In genomic region chr14:80049055-80049454, GRCh38 we compare ENCODE assay signal across 17 cellular contexts.
DNase-seq lines count a peak whose midpoint lies in the region; ATAC-seq and TF ChIP-seq lines count a peak whose summit lies in the region.
"Had no signal": no experiment of that assay in that cellular context is flagged by ENCODE, and none has a peak within 500 bp of the region (broad histone marks: within the 10 kb centered on the region; RNA-seq: fewer than 3 reads in every experiment).

No MANE protein-coding gene starts in this region.

- no peaks in the 10 kb centered on the region for H3K27me3 ChIP-seq in IMR-90 (ENCODE audit: control insufficient read depth, insufficient read depth, low read length)

- no peak overlapping the region for H2BK20ac ChIP-seq in IMR-90 (ENCODE audit: low read depth, low read length)

- H3K36me3 ChIP-seq in IMR-90 (ENCODE audit: control insufficient read depth, insufficient read depth, low read length), result no peaks in the 10 kb centered on the region

- no peaks in the 10 kb centered on the region for H3K36me3 Mint-ChIP-seq in activated T-cell treated with anti-CD3 and anti-CD28 coated beads, Interleukin-2, amount 50 U/mL, for 4 hours (ENCODE audit: insufficient read depth)
- H3K36me3 Mint-ChIP-seq: CD4-positive, alpha-beta memory T cell had no signal

- in situ Hi-C loops in IMR-90 (cut with MboI; ENCODE audit: low sequenced_read_pairs), result loop anchor here (25.0 kb wide), 1 partner anchor 1087 kb away; no protein-coding TSS in a partner anchor
- in situ Hi-C loops in astrocyte of the spinal cord (cut with HindIII; ENCODE audit: low sequenced_read_pairs), result no loop called here

- no peak for ATAC-seq in IMR-90 (ENCODE audit: low read depth)
- no peak for ATAC-seq in GM18502 (IDR thresholded peaks at IDR 0.05; ENCODE audit: poor library complexity, unreplicated experiment)
- ATAC-seq in GM21390 (IDR thresholded peaks at IDR 0.05; ENCODE audit: unreplicated experiment), result no peak
- ATAC-seq in activated T-cell treated with anti-CD3 and anti-CD28 coated beads, Interleukin-2, amount 50 U/mL, for 4 hours, result no peak
- ATAC-seq: GM12878, HCT116 had no signal

- no peak overlapping the region for H4K5ac ChIP-seq in IMR-90 (ENCODE audit: low read depth, low read length)

- H3K18ac ChIP-seq in IMR-90 (ENCODE audit: low read depth, low read length), result no peak overlapping the region

- H3K9me1 ChIP-seq in IMR-90 (ENCODE audit: insufficient read depth, low read length), result no peaks in the 10 kb centered on the region

- POLR2A ChIA-PET in IMR-90 (lab: Charles Lee; ENCODE audit: unreplicated experiment), result no interaction called here

- no peak overlapping the region for H4K8ac ChIP-seq in IMR-90 (ENCODE audit: low read depth in 2 of 2, low read length in 2 of 2)

- TF ChIP-seq CTCF in IMR-90 (conservative IDR thresholded peaks at IDR 0.05; ENCODE audit: low read depth, low read length) (no peak), astrocyte of the spinal cord (IDR thresholded peaks at IDR 0.05; ENCODE audit: low read depth, low read length) (no peak)

- DNase-seq in IMR-90, result peak; percentile 63
- DNase-seq in astrocyte of the spinal cord (ENCODE audit: low read depth, low spot score), result peak; percentile 9
- peak; percentile 6 for DNase-seq in fibroblast of peridontal ligament (ENCODE audit: extremely low read depth)
- DNase-seq in activated T-cell treated with anti-CD3 and anti-CD28 coated beads, Interleukin-2, amount 50 U/mL, for 4 hours, result no peak
- DNase-seq: C1 segment of cervical spinal cord; Calu3; CD4-positive, alpha-beta memory T cell; COR-L47; DMS53; DMS79 treated with DMSO at 0.1 percent for 48 hours; GDM1; GM23248; H9 had no signal

- H3K4me1 Mint-ChIP-seq in activated T-cell treated with anti-CD3 and anti-CD28 coated beads, Interleukin-2, amount 50 U/mL, for 4 hours (ENCODE audit: low read depth), result no peaks in the 10 kb centered on the region
- H3K4me1 Mint-ChIP-seq: CD4-positive, alpha-beta memory T cell had no signal

- no peaks in the 10 kb centered on the region for H3K27me3 Mint-ChIP-seq in activated T-cell treated with anti-CD3 and anti-CD28 coated beads, Interleukin-2, amount 50 U/mL, for 4 hours (ENCODE audit: low read depth)
- H3K27me3 Mint-ChIP-seq: CD4-positive, alpha-beta memory T cell had no signal

- no peak overlapping the region for H2BK15ac ChIP-seq in IMR-90 (ENCODE audit: low read depth, low read length)

- no peak overlapping the region for H3K4me2 ChIP-seq in IMR-90 (ENCODE audit: low read depth, low read length)

- CTCF ChIA-PET in IMR-90 (lab: Yijun Ruan, JAX), result no interaction called here

- H3K4ac ChIP-seq in IMR-90 (ENCODE audit: low read depth, low read length), result no peak overlapping the region

- no peak overlapping the region for H2AK5ac ChIP-seq in IMR-90 (ENCODE audit: low read depth, low read length)

- H2AK9ac ChIP-seq in IMR-90 (replicated peaks; ENCODE audit: low read depth, low read length, poor library complexity), result no peak overlapping the region

- no peak overlapping the region for H3K14ac ChIP-seq in IMR-90 (replicated peaks; ENCODE audit: low read depth, low read length)

- no peak overlapping the region for H3K4me3 ChIP-seq in IMR-90 (ENCODE audit: insufficient read depth, low read depth, low read length)
- H3K4me3 ChIP-seq in astrocyte of the spinal cord (ENCODE audit: low read depth, low read length), result no peak overlapping the region
- H3K4me3 ChIP-seq: GM12878, GM23248 had no signal

- intact Hi-C loops in IMR-90 (cut with micrococcal nuclease), result no loop called here

- H4K91ac ChIP-seq in IMR-90 (ENCODE audit: insufficient read depth, low read depth, low read length), result no peak overlapping the region

- dilution Hi-C loops in IMR-90 (cut with HindIII; ENCODE audit: low sequenced_read_pairs, unreplicated experiment), result no loop called here

- H3K56ac ChIP-seq in IMR-90 (ENCODE audit: extremely low read depth, insufficient read depth, low read length), result no peak overlapping the region

- H2AFZ ChIP-seq in IMR-90 (replicated peaks; ENCODE audit: low read length, poor library complexity), result peak overlapping the region; percentile 58
- H2AFZ ChIP-seq: GM23248 had no signal

- TF ChIP-seq RAD21 in IMR-90 (IDR thresholded peaks at IDR 0.05; ENCODE audit: low read length), result no peak

- H3K79me1 ChIP-seq in IMR-90 (ENCODE audit: low read depth in 1 of 2, low read length in 2 of 2), result no peaks in the 10 kb centered on the region

- peaks cover 4% of the 10 kb centered on the region for H3K9me3 Mint-ChIP-seq in activated T-cell treated with anti-CD3 and anti-CD28 coated beads, Interleukin-2, amount 50 U/mL, for 4 hours

- no peak overlapping the region for H3K9ac ChIP-seq in IMR-90 (ENCODE audit: low read depth, low read length)
- H3K9ac ChIP-seq: GM23248 had no signal

- TF ChIP-seq POLR2A in IMR-90 (IDR thresholded peaks at IDR 0.05; ENCODE audit: low read depth, low read length), result no peak

- H2BK5ac ChIP-seq in IMR-90 (ENCODE audit: low read depth, low read length, poor library complexity, severe bottlenecking), result no peak overlapping the region

- no peaks in the 10 kb centered on the region for H3K9me3 ChIP-seq in IMR-90 (ENCODE audit: control insufficient read depth, insufficient read depth, low read length)

- no peak overlapping the region for H2BK120ac ChIP-seq in IMR-90 (ENCODE audit: low read depth, low read length)

- no peaks in the 10 kb centered on the region for H3K4me1 ChIP-seq in IMR-90 (ENCODE audit: control insufficient read depth, insufficient read depth, low read length)

- WGBS in IMR-90 (ENCODE audit: extremely low coverage in 2 of 2, insufficient read length in 1 of 2), 2 experiments, result no CpG with 5 or more reads among the region's 2 CpGs

- no peak overlapping the region for H3K4me3 Mint-ChIP-seq in activated T-cell treated with anti-CD3 and anti-CD28 coated beads, Interleukin-2, amount 50 U/mL, for 4 hours
- H3K4me3 Mint-ChIP-seq: CD4-positive, alpha-beta memory T cell; H9 had no signal

- no TSS peak for BruUV-seq in IMR-90 (replicated peaks; lab: Mats Ljungman, UMichigan)

- H4K20me1 ChIP-seq in IMR-90 (ENCODE audit: insufficient read depth, low read length), result no peaks in the 10 kb centered on the region

- no peak overlapping the region for H3K27ac ChIP-seq in IMR-90 (ENCODE audit: insufficient read depth, low read length)
- H3K27ac ChIP-seq: GM23248 had no signal

- no peak overlapping the region for H3K23ac ChIP-seq in IMR-90 (ENCODE audit: low read depth, low read length)

TF ChIP-seq in IMR-90, 13 proteins besides CTCF, POLR2A, EP300 and RAD21:
- no peak for TF ChIP-seq MXI1 (IDR thresholded peaks at IDR 0.05; ENCODE audit: borderline replicate concordance, low read depth, low read length)
- TF ChIP-seq NFE2L2 (IDR thresholded peaks at IDR 0.05; ENCODE audit: low read depth, low read length), result no peak
- TF ChIP-seq MAZ (IDR thresholded peaks at IDR 0.05; ENCODE audit: borderline replicate concordance, low read depth, low read length), result no peak
- TF ChIP-seq MAFK (IDR thresholded peaks at IDR 0.05; ENCODE audit: low read depth, low read length), result no peak
TF ChIP-seq in IMR-90: peak in this region for 0.
